1 cellular context compared by ENCODE assay signal in the genomic region with DNA sequence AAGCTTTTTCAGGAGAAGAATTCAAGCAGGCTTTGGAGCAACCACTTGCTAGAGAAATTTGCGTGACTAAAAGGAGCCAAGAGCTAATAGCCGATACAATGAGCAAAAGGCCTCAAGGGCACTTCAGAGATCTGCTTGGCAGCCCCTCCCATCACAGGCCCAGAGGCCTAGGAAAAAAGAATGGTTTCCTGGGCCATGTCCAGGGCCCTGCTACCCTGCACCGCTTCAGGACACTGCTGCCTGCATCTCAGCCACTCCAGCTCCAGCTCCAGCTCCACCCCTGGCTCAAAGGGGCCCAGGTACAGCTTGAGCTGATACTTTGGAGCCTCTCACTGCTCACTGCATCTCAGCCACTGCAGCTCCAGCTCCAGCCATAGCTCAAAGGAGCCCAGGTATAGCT.
TF ChIP-seq lines count a peak whose summit lies in the region.

No MANE protein-coding gene starts in this region.

TF ChIP-seq in WTC11, 78 proteins besides CTCF, POLR2A, EP300 and RAD21 (continued from another document):
- TF ChIP-seq, protein P1, sequence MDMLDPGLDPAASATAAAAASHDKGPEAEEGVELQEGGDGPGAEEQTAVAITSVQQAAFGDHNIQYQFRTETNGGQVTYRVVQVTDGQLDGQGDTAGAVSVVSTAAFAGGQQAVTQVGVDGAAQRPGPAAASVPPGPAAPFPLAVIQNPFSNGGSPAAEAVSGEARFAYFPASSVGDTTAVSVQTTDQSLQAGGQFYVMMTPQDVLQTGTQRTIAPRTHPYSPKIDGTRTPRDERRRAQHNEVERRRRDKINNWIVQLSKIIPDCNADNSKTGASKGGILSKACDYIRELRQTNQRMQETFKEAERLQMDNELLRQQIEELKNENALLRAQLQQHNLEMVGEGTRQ (CRISPR knock-in tag; IDR thresholded peaks at IDR 0.05), result no peak
- TF ChIP-seq, protein P2, sequence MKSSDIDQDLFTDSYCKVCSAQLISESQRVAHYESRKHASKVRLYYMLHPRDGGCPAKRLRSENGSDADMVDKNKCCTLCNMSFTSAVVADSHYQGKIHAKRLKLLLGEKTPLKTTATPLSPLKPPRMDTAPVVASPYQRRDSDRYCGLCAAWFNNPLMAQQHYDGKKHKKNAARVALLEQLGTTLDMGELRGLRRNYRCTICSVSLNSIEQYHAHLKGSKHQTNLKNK (CRISPR knock-in tag; IDR thresholded peaks at IDR 0.05), result no peak
- TF ChIP-seq ETV6 (CRISPR knock-in tag; IDR thresholded peaks at IDR 0.05), result no peak
- no peak for TF ChIP-seq MYBL2 (CRISPR knock-in tag; IDR thresholded peaks at IDR 0.05)
